ENCODE assay signal across 10 cellular contexts in the genomic region with DNA sequence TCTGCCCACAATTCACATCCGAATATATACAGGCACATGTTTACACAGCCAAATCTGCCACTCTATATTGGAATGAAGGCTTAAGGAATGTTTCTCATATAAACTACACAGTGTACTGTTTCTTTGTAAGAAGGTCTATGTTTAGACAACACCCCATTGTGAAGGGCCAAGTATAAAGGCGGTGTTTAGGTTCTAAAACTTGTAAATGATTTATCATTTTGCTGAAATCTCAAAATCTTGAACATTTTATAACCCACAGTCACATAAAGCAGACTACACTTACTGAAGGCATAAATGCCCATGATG.
DNase-seq lines count a peak whose midpoint lies in the region; ATAC-seq and TF ChIP-seq lines count a peak whose summit lies in the region.
"Had no signal": no experiment of that assay in that cellular context is flagged by ENCODE, and none has a peak within 500 bp of the region (broad histone marks: within the 10 kb centered on the region; RNA-seq: fewer than 3 reads in every experiment).

No MANE protein-coding gene starts in this region.

- H3K4me3 Mint-ChIP-seq in naive B cell: peak overlapping the region; percentile 76 to 93 (median 88)

- H3K27me3 Mint-ChIP-seq in naive B cell: peaks cover 5 to 7% (median 6%) of the 10 kb centered on the region in 3 donors

- H3K4me3 ChIP-seq in right atrium auricular region: no peak overlapping the region

- H3K27ac ChIP-seq in right atrium auricular region (peak overlapping the region; percentile 69 to 84), cingulate gyrus (ENCODE audit: low read depth, low read length) (peak overlapping the region; percentile 90)

- no peaks in the 10 kb centered on the region for H3K36me3 ChIP-seq in right atrium auricular region

- H3K9me3 ChIP-seq in right atrium auricular region: no peaks in the 10 kb centered on the region

- TF ChIP-seq CTCF in right atrium auricular region (IDR thresholded peaks at IDR 0.05): no peak

- ATAC-seq in Right ventricle myocardium superior (ENCODE audit: poor library complexity): no peak
- ATAC-seq in naive B cell (ENCODE audit: low read depth in 2 of 2): no peak
- ATAC-seq in left colon: no peak
- ATAC-seq in GM18519 (IDR thresholded peaks at IDR 0.05; ENCODE audit: low FRiP score, unreplicated experiment): no peak

- H3K27ac Mint-ChIP-seq in naive B cell: peak overlapping the region in 2 of 6 donors; percentile 58 to 79

- H3K4me1 Mint-ChIP-seq in naive B cell: peaks cover 33 to 61% (median 48%) of the 10 kb centered on the region in 3 donors

- peaks cover 0 to 4% of the 10 kb centered on the region in 2 donors for H3K36me3 Mint-ChIP-seq in naive B cell

- intact Hi-C loops in Right ventricle myocardium superior (cut with DNase I): loop anchor here (5.0 to 10.0 kb wide), 2 partner anchors 95 to 252 kb away; a partner anchor contains a TSS
- intact Hi-C loops in left colon (cut with DNase I, micrococcal nuclease): loop anchor here in 1 of 2 donors (5.0 kb wide), 1 partner anchor 95 kb away; a partner anchor contains a TSS

- peaks cover 0 to 83% of the 10 kb centered on the region in 2 donors for H3K4me1 ChIP-seq in right atrium auricular region

- no peaks in the 10 kb centered on the region for H3K27me3 ChIP-seq in right atrium auricular region

- DNase-seq in right atrium auricular region (ENCODE audit: low spot score): no peak
- no peak for DNase-seq in Right ventricle myocardium superior
- DNase-seq in naive B cell: no peak
- DNase-seq in left colon: no peak
- DNase-seq in retina: no peak
- DNase-seq in NCI-H2107 treated with DMSO at 0.1 percent for 48 hours (lab: John Stamatoyannopoulos, UW; ENCODE audit: unreplicated experiment): no peak
- DNase-seq: left cardiac atrium, T1000 had no signal

- H3K9me3 Mint-ChIP-seq in naive B cell: no peaks in the 10 kb centered on the region
